Comparison of ENCODE assay signal across 26 cellular contexts in genomic region chr12:100534625-100535227, GRCh38. TPM values are rescaled to one million over a fixed set of nuclear protein-coding genes. Genes with fewer than 3 reads are reported as not detected.
"Had no signal": no experiment of that assay in that cellular context is flagged by ENCODE, and none has a peak within 500 bp of the region (broad histone marks: within the 10 kb centered on the region; RNA-seq: fewer than 3 reads in every experiment).

No MANE protein-coding gene starts in this region.

- DNase-seq: heart left ventricle; hypothalamus; immature natural killer cell; kidney; left ventricle myocardium superior; mesendoderm; naive thymus-derived CD4-positive, alpha-beta T cell; ovary; stimulated activated CD4-positive, alpha-beta T cell treated with anti-CD3 and anti-CD28 coated beads, Interleukin-12 subunit alpha, Interleukin-12 subunit beta, amount 100 ng/mL, for 4 hours; stimulated activated CD4-positive, alpha-beta T cell treated with anti-CD3 and anti-CD28 coated beads, Interleukin-15, amount 100 ng/mL, for 24 hours; stimulated activated CD4-positive, alpha-beta T cell treated with anti-CD3 and anti-CD28 coated beads, Interleukin-2, amount 100 ng/mL, for 24 hours; stimulated activated CD4-positive, alpha-beta T cell treated with anti-CD3 and anti-CD28 coated beads, Interleukin-4, amount 100 ng/mL, for 1 hour; stimulated activated naive B cell treated with anti-CD40 and anti-IgM and Interleukin-4, amounts not matched to agents 10 μg/mL and 1 μg/mL and 100 μg/mL, for 72 hours; stimulated activated naive CD8-positive, alpha-beta T cell treated with anti-CD3 and anti-CD28 coated beads, Interleukin-15, Interleukin-2, amounts not matched to agents 100 U/mL and 50 U/mL, for 24 hours; stomach; testis; thyroid gland; transverse colon; upper lobe of right lung had no signal

- H3K4me3 ChIP-seq: heart left ventricle, lung, ovary, right atrium auricular region, skin epidermis, stomach, testis, thyroid gland, transverse colon, upper lobe of right lung had no signal

- H3K4me1 ChIP-seq: heart left ventricle, right atrium auricular region, stomach, testis, thyroid gland, transverse colon, upper lobe of right lung had no signal

- FAIRE-seq: islet of Langerhans, kidney, urothelium cell line had no signal

- ATAC-seq: heart left ventricle; left ventricle myocardium superior; naive thymus-derived CD4-positive, alpha-beta T cell; natural killer cell treated with Interleukin-12 subunit alpha and Interleukin-12 subunit beta and Interleukin-15 and Interleukin-18, amount 100 ng/mL, for 72 hours; sciatic nerve; stimulated activated naive B cell treated with anti-CD40 and anti-IgM and Interleukin-4, amounts not matched to agents 10 μg/mL and 1 μg/mL and 100 μg/mL, for 72 hours; stimulated activated naive CD8-positive, alpha-beta T cell treated with anti-CD3 and anti-CD28 coated beads, Interleukin-15, Interleukin-2, amounts not matched to agents 100 U/mL and 50 U/mL, for 24 hours; upper lobe of right lung had no signal

- H3K27me3 ChIP-seq: ovary, right atrium auricular region, stomach, testis, thyroid gland, transverse colon, upper lobe of right lung had no signal

- H3K9me3 ChIP-seq: heart left ventricle, ovary, right atrium auricular region, stomach, testis, thyroid gland, transverse colon, upper lobe of right lung had no signal

- H3K27ac ChIP-seq: heart left ventricle, ovary, right atrium auricular region, skin epidermis, stomach, testis, thyroid gland, transverse colon, upper lobe of right lung had no signal

- H3K36me3 ChIP-seq: heart left ventricle, ovary, right atrium auricular region, stomach, thyroid gland, upper lobe of right lung had no signal

RNA-seq across cellular contexts. Expression of gene GAS2L3, which starts 38.8 kb away (rescaled TPM):
- polyA plus RNA-seq: naive thymus-derived CD4-positive, alpha-beta T cell had no signal
